In the genomic region with DNA sequence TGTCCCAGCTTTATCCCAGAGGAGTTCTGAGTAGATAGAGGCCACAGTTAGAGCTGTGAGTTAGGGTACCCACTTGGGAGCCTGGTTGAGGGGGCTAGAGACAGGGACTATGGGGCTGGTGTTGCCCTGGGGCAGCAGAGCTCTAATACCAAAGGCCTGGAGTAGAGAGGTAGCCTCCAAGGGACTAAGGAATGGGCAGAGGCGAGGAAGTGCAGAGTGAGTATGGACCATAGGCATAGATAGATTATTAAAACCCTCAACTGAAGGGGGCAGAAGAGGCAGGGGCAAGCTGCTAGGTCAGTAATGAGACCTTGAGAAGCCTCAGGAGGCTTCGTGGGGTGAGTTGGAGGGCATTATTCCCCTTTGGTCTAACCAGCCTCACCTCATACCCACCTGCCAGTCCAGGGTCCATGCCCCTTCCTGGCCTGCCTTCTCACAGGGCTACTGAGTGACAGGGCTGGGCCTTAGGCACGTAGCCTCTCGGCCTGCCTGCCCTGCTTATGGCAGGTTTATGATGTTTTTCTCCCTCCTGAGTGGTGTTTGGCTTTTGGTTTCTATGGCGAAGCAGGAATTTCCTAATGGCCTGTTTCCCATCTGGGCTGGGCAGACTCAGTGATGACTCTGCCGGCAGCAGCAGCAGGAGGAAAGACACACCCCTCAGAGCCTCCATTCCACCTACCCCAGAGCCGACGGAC, we compare ENCODE assay signal across 8 cellular contexts. TPM values are rescaled to one million over a fixed set of nuclear protein-coding genes. Genes with fewer than 3 reads are reported as not detected.
DNase-seq lines count a peak whose midpoint lies in the region; ATAC-seq and TF ChIP-seq lines count a peak whose summit lies in the region.

No MANE protein-coding gene starts in this region.

- no peaks in the 10 kb centered on the region for H3K9me3 Mint-ChIP-seq in activated T-cell treated with anti-CD3 and anti-CD28 coated beads, Interleukin-2, amount 50 U/mL, for 4 hours

- no peak for ATAC-seq in HG02973 (IDR thresholded peaks at IDR 0.05; ENCODE audit: unreplicated experiment)
- ATAC-seq in activated T-cell treated with anti-CD3 and anti-CD28 coated beads, Interleukin-2, amount 50 U/mL, for 4 hours: no peak

- no peak overlapping the region for H3K4me3 Mint-ChIP-seq in activated T-cell treated with anti-CD3 and anti-CD28 coated beads, Interleukin-2, amount 50 U/mL, for 4 hours

- H3K4me1 Mint-ChIP-seq in activated T-cell treated with anti-CD3 and anti-CD28 coated beads, Interleukin-2, amount 50 U/mL, for 4 hours (ENCODE audit: low read depth): peaks cover 10% of the 10 kb centered on the region

- H3K36me3 Mint-ChIP-seq in activated T-cell treated with anti-CD3 and anti-CD28 coated beads, Interleukin-2, amount 50 U/mL, for 4 hours (ENCODE audit: insufficient read depth): no peaks in the 10 kb centered on the region

- TF ChIP-seq CTCF in AG09319 (IDR thresholded peaks at IDR 0.05; ENCODE audit: low read depth, low read length): no peak

- no peaks in the 10 kb centered on the region for H3K27me3 Mint-ChIP-seq in activated T-cell treated with anti-CD3 and anti-CD28 coated beads, Interleukin-2, amount 50 U/mL, for 4 hours (ENCODE audit: low read depth)

- peak; percentile 89 for DNase-seq in AG09319 (ENCODE audit: extremely low read depth, low read depth)
- DNase-seq in NCI-H774 (lab: John Stamatoyannopoulos, UW): peak; percentile 6
- DNase-seq in fibroblast of gingiva (ENCODE audit: low read depth): peak; percentile 93
- peak; percentile 76 for DNase-seq in non-pigmented ciliary epithelial cell (ENCODE audit: low read depth)
- DNase-seq in stimulated activated CD4-positive, alpha-beta T cell treated with anti-CD3 and anti-CD28 coated beads, Interleukin-1b, Interleukin-23, amount 100 ng/mL, for 48 hours: no peak
- no peak for DNase-seq in UCSD-AML1 (lab: John Stamatoyannopoulos, UW; ENCODE audit: unreplicated experiment)
- DNase-seq in activated T-cell treated with anti-CD3 and anti-CD28 coated beads, Interleukin-2, amount 50 U/mL, for 4 hours: no peak

RNA-seq across cellular contexts. Expression of gene PDLIM4, which starts 8.0 kb away (rescaled TPM):
- under 1 TPM; 0.32 to 0.43 (median 0.35) TPM for total RNA-seq in activated T-cell treated with anti-CD3 and anti-CD28 coated beads, Interleukin-2, amount 50 U/mL, for 4 hours

RNA-seq across cellular contexts. Expression of gene SLC22A4, which starts 28.7 kb away (rescaled TPM):
- total RNA-seq in activated T-cell treated with anti-CD3 and anti-CD28 coated beads, Interleukin-2, amount 50 U/mL, for 4 hours: 1 to 10 TPM; 1.4 to 2.8 (median 1.8) TPM

RNA-seq across cellular contexts. Expression of gene P4HA2, which starts 37.8 kb away (rescaled TPM):
- 1 to 10 TPM in 2 of 3 donors, under 1 TPM in 1; 0.86 to 3.5 (median 1.3) TPM for total RNA-seq in activated T-cell treated with anti-CD3 and anti-CD28 coated beads, Interleukin-2, amount 50 U/mL, for 4 hours

Comparison
In these comparisons a context has a peak if more than half of its experiments do, and no peak if none do; other contexts are left out.
1. DNase-seq: peak in AG09319 (single experiment), NCI-H774 (single experiment), fibroblast of gingiva (single experiment) and non-pigmented ciliary epithelial cell (single experiment); none in stimulated activated CD4-positive, alpha-beta T cell treated with anti-CD3 and anti-CD28 coated beads, Interleukin-1b, Interleukin-23, amount 100 ng/mL, for 48 hours (single experiment), UCSD-AML1 (single experiment) and activated T-cell treated with anti-CD3 and anti-CD28 coated beads, Interleukin-2, amount 50 U/mL, for 4 hours (single experiment).